Comparison of ENCODE assay signal across 1 cellular context in genomic region chr20:40689100-40689942, GRCh38.
TF ChIP-seq lines count a peak whose summit lies in the region.

TSS of gene MAFB (minus strand) at chr20:40689236. CDS start at chr20:40688850, 386 bp downstream.

TF ChIP-seq in HepG2, 621 proteins besides CTCF, POLR2A, EP300 and RAD21 (continued from another document):
- TF ChIP-seq GRHL1 (CRISPR knock-in tag; conservative IDR thresholded peaks at IDR 0.05) (no peak), ZNF430 (CRISPR knock-in tag; IDR thresholded peaks at IDR 0.05) (no peak), RBM39 (IDR thresholded peaks at IDR 0.05; ENCODE audit: low read depth, low read length, poor library complexity, severe bottlenecking) (peak; percentile 64), RELA (CRISPR knock-in tag; IDR thresholded peaks at IDR 0.05) (no peak), KDM2A (CRISPR knock-in tag; IDR thresholded peaks at IDR 0.05; ENCODE audit: borderline replicate concordance, low read depth) (no peak), AGO2 (optimal IDR thresholded peaks at IDR 0.05; ENCODE audit: low read depth, low read length) (peak; percentile 6), AKNA (CRISPR knock-in tag; IDR thresholded peaks at IDR 0.05; ENCODE audit: borderline replicate concordance) (no peak), PBX2 (CRISPR knock-in tag; IDR thresholded peaks at IDR 0.05) (no peak), SIN3B (IDR thresholded peaks at IDR 0.05; ENCODE audit: low read length) (no peak), THYN1 (CRISPR knock-in tag; IDR thresholded peaks at IDR 0.05; ENCODE audit: borderline replicate concordance, low read depth) (no peak), ZKSCAN8 (CRISPR knock-in tag; IDR thresholded peaks at IDR 0.05; ENCODE audit: borderline replicate concordance) (no peak), NFRKB (IDR thresholded peaks at IDR 0.05) (no peak), PLRG1 (conservative IDR thresholded peaks at IDR 0.05) (no peak), ZNF816 (CRISPR knock-in tag; IDR thresholded peaks at IDR 0.05; ENCODE audit: borderline replicate concordance) (no peak), TBL1XR1 (IDR thresholded peaks at IDR 0.05; ENCODE audit: borderline replicate concordance, low read length, partially characterized antibody) (no peak), SPEN (CRISPR knock-in tag; IDR thresholded peaks at IDR 0.05; ENCODE audit: low read depth) (0 out of 2 replicates have a peak, but pooled peaks have one; percentile 54), STAG1 (CRISPR knock-in tag; IDR thresholded peaks at IDR 0.05) (no peak), CREBL2 (CRISPR knock-in tag; IDR thresholded peaks at IDR 0.05; ENCODE audit: borderline replicate concordance) (no peak), ZNF552 (CRISPR knock-in tag; IDR thresholded peaks at IDR 0.05; ENCODE audit: borderline replicate concordance) (no peak), PATZ1 (CRISPR knock-in tag; IDR thresholded peaks at IDR 0.05) (peak; percentile 82), NONO (IDR thresholded peaks at IDR 0.05) (no peak), NONO (CRISPR knock-in tag; conservative IDR thresholded peaks at IDR 0.05) (no peak), PCBP2 (optimal IDR thresholded peaks at IDR 0.05; ENCODE audit: low read depth, low read length, poor library complexity, severe bottlenecking) (peak; percentile 39), ZNF121 (CRISPR knock-in tag; IDR thresholded peaks at IDR 0.05) (no peak), SKIL (CRISPR knock-in tag; IDR thresholded peaks at IDR 0.05; ENCODE audit: borderline replicate concordance) (no peak), CSRNP2 (CRISPR knock-in tag; conservative IDR thresholded peaks at IDR 0.05; ENCODE audit: low read depth) (no peak)
